ENCODE assay signal across 23 cellular contexts in genomic region chr1:89206361-89206760, GRCh38. TPM values are rescaled to one million over a fixed set of nuclear protein-coding genes. Genes with fewer than 3 reads are reported as not detected.
"Had no signal": no experiment of that assay in that cellular context is flagged by ENCODE, and none has a peak within 500 bp of the region (broad histone marks: within the 10 kb centered on the region; RNA-seq: fewer than 3 reads in every experiment).

No MANE protein-coding gene starts in this region.

- H3K9me3 ChIP-seq: neutrophil, prostate gland, testis, vagina had no signal

- H3K27ac ChIP-seq: esophagus squamous epithelium, gastroesophageal sphincter, neutrophil, ovary, prostate gland, testis, vagina had no signal

- H3K36me3 ChIP-seq: esophagus squamous epithelium, gastroesophageal sphincter, neutrophil, ovary, prostate gland, vagina had no signal

- FAIRE-seq: islet of Langerhans had no signal

- H3K4me3 ChIP-seq: esophagus squamous epithelium, gastroesophageal sphincter, ovary, prostate gland, testis, vagina had no signal

- H3K4me1 ChIP-seq: esophagus squamous epithelium, gastroesophageal sphincter, prostate gland, testis had no signal

- DNase-seq: activated CD4-positive, alpha-beta memory T cell treated with anti-CD3 and anti-CD28 coated beads, Interleukin-2, amount 10 ng/mL, durations not matched to agents 7 days and 5 days; activated CD4-positive, alpha-beta T cell treated with anti-CD3 and anti-CD28 coated beads, Interleukin-2, amount 10 ng/mL, durations not matched to agents 24 days and 14 days; activated effector memory CD4-positive, alpha-beta T cell treated with anti-CD3 and anti-CD28 coated beads, Interleukin-2, amount 50 U/mL, for 16 hours; activated naive CD4-positive, alpha-beta T cell treated with anti-CD3 and anti-CD28 coated beads, Interleukin-2, amount 10 ng/mL, durations not matched to agents 7 days and 5 days; cortex of kidney; endodermal cell; esophagus squamous epithelium; head of caudate nucleus; hypothalamus; left ventricle myocardium superior; mammary epithelial cell; ovary; stimulated activated CD4-positive, alpha-beta T cell treated with anti-CD3 and anti-CD28 coated beads, Interleukin-4, amount 100 ng/mL, for 1 hour; stimulated activated naive CD4-positive, alpha-beta T cell; testis; trophoblast cell had no signal

- H3K27me3 ChIP-seq: esophagus squamous epithelium, gastroesophageal sphincter, neutrophil, ovary, testis, vagina had no signal

- ATAC-seq: activated CD4-positive, CD25-positive, alpha-beta regulatory T cell treated with anti-CD3 and anti-CD28 coated beads, Interleukin-2, amount 50 U/mL, for 24 hours; gastroesophageal sphincter; left ventricle myocardium superior had no signal

RNA-seq across cellular contexts. Expression of gene GBP4, which starts 7.6 kb away (rescaled TPM):
- total RNA-seq: mammary epithelial cell had no signal
- polyA plus RNA-seq: mammary epithelial cell had no signal

RNA-seq across cellular contexts. Expression of gene GBP7, which starts 30.6 kb away (rescaled TPM):
- total RNA-seq: activated CD4-positive, alpha-beta T cell treated with anti-CD3 and anti-CD28 coated beads, Interleukin-2, amount 10 ng/mL, durations not matched to agents 24 days and 14 days; cerebellum; endodermal cell; esophagus squamous epithelium; gastroesophageal sphincter; left ventricle myocardium superior; mammary epithelial cell; prostate gland; testis; vagina had no signal
- polyA plus RNA-seq: mammary epithelial cell, ovary had no signal
